Comparison of ENCODE assay signal across 24 cellular contexts in the genomic region with DNA sequence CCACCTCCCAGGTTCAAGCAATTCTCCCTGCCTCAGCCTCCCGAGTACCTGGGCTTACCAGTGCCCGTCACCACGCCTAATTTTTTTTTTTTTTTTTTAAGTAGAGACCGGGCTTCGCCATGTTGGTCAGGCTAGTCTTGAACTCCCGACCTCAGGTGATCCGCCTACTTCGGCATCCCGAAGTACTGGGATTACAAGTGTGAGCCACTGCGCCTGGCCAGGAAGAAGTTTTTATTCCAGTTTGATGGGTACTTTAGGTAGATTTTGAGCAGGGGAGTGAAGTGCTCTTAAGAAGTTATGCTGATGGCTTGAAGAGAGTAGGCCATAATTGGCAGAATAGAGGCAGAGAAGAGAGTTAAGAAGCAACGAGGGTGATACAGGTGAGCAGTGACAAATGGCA. TPM values are rescaled to one million over a fixed set of nuclear protein-coding genes. Genes with fewer than 3 reads are reported as not detected.
"Had no signal": no experiment of that assay in that cellular context is flagged by ENCODE, and none has a peak within 500 bp of the region (broad histone marks: within the 10 kb centered on the region; RNA-seq: fewer than 3 reads in every experiment).

No MANE protein-coding gene starts in this region.

- H3K4me2 ChIP-seq: hepatocyte had no signal

- H3K79me2 ChIP-seq: hepatocyte had no signal

- H2AFZ ChIP-seq: hepatocyte had no signal

- ATAC-seq: heart right ventricle; naive thymus-derived CD4-positive, alpha-beta T cell; natural killer cell treated with Interleukin-12 subunit alpha and Interleukin-12 subunit beta and Interleukin-15 and Interleukin-18, amount 100 ng/mL, for 72 hours; sciatic nerve; stimulated activated naive B cell treated with anti-CD40 and anti-IgM and Interleukin-4, amounts not matched to agents 10 μg/mL and 1 μg/mL and 100 μg/mL, for 72 hours; stimulated activated naive CD8-positive, alpha-beta T cell treated with anti-CD3 and anti-CD28 coated beads, Interleukin-15, Interleukin-2, amounts not matched to agents 100 U/mL and 50 U/mL, for 24 hours had no signal

- H3K36me3 ChIP-seq: ovary, uterus had no signal

- DNase-seq: heart right ventricle; left colon; left ventricle myocardium inferior; midbrain; mucosa of descending colon; naive thymus-derived CD4-positive, alpha-beta T cell; ovary; stimulated activated CD4-positive, alpha-beta T cell treated with anti-CD3 and anti-CD28 coated beads, Interleukin-12 subunit alpha, Interleukin-12 subunit beta, amount 100 ng/mL, for 4 hours; stimulated activated CD4-positive, alpha-beta T cell treated with anti-CD3 and anti-CD28 coated beads, Interleukin-15, amount 100 ng/mL, for 24 hours; stimulated activated CD4-positive, alpha-beta T cell treated with anti-CD3 and anti-CD28 coated beads, Interleukin-2, amount 100 ng/mL, for 24 hours; stimulated activated CD4-positive, alpha-beta T cell treated with anti-CD3 and anti-CD28 coated beads, Interleukin-4, amount 100 ng/mL, for 1 hour; stimulated activated naive B cell treated with anti-CD40 and anti-IgM and Interleukin-4, amounts not matched to agents 10 μg/mL and 1 μg/mL and 100 μg/mL, for 72 hours; stimulated activated naive CD8-positive, alpha-beta T cell treated with anti-CD3 and anti-CD28 coated beads, Interleukin-15, Interleukin-2, amounts not matched to agents 100 U/mL and 50 U/mL, for 24 hours; stomach; testis; tibial artery; trophoblast cell; uterus had no signal

- H3K4me1 ChIP-seq: heart right ventricle, left ventricle myocardium inferior, right atrium auricular region, testis, tibial artery, uterus had no signal

- H3K27ac ChIP-seq: heart right ventricle, hepatocyte, left ventricle myocardium inferior, ovary, right atrium auricular region, skin epidermis, stomach, testis, tibial artery, uterus had no signal

- H3K27me3 ChIP-seq: heart right ventricle, hepatocyte, ovary, right atrium auricular region, stomach, testis, tibial artery, uterus had no signal

- H3K4me3 ChIP-seq: heart right ventricle, hepatocyte, left ventricle myocardium inferior, mucosa of descending colon, ovary, right atrium auricular region, skin epidermis, stomach, testis, tibial artery, uterus had no signal

- H3K9me3 ChIP-seq: heart right ventricle, left ventricle myocardium inferior, mucosa of descending colon, ovary, right atrium auricular region, stomach, testis, tibial artery, uterus had no signal

- FAIRE-seq: keratinocyte had no signal

RNA-seq across cellular contexts. Expression of a gene that starts 25.3 kb away (rescaled TPM):
- polyA plus RNA-seq: naive thymus-derived CD4-positive, alpha-beta T cell had no signal
